Comparison of ENCODE assay signal across 8 cellular contexts in genomic region chr17:28317965-28318758, GRCh38. TPM values are rescaled to one million over a fixed set of nuclear protein-coding genes. Genes with fewer than 3 reads are reported as not detected.
DNase-seq lines count a peak whose midpoint lies in the region; ATAC-seq, FAIRE-seq and TF ChIP-seq lines count a peak whose summit lies in the region.

No MANE protein-coding gene starts in this region.

- CTCF ChIA-PET in OCI-LY7 (lab: Charles Lee; ENCODE audit: unreplicated experiment) = interaction anchor here (0.6 kb wide), 1 partner anchor 17 kb away, joined by 3 read pairs; the partner anchor contains the start of gene TNFAIP1
- CTCF ChIA-PET in endothelial cell of umbilical vein (lab: Charles Lee) = interaction anchor here (1.0 to 2.0 kb wide), 5 partner anchors 13 to 513 kb away, joined by 3 to 8 read pairs (median 7); partner anchors contain the start of genes IFT20 and TNFAIP1

- peak overlapping the region; percentile 33 for H2AK5ac ChIP-seq in neuronal stem cell (ENCODE audit: low read depth, low read length)

- DNase-seq in OCI-LY7 (ENCODE audit: low spot score) = peak; percentile 34
- peak; percentile 6 for DNase-seq in endothelial cell of umbilical vein (ENCODE audit: low read depth, low spot score)
- peak; percentile 42 for DNase-seq in neuronal stem cell (ENCODE audit: low spot score)
- no peak for DNase-seq in GM19239 (ENCODE audit: insufficient read length, low spot score)
- DNase-seq in H4 (ENCODE audit: low spot score) = no peak
- DNase-seq in GM10266 (ENCODE audit: extremely low spot score) = no peak

- peak overlapping the region; percentile 77 for H4K91ac ChIP-seq in neuronal stem cell (ENCODE audit: low read depth, low read length, poor library complexity)

- H3K27me3 ChIP-seq in endothelial cell of umbilical vein (ENCODE audit: control insufficient read depth in 2 of 2, insufficient read depth in 2 of 2, low read length in 2 of 2) (peaks cover 0 to 6% of the 10 kb centered on the region in 2 experiments), neuronal stem cell (ENCODE audit: control insufficient read depth in 3 of 3, insufficient read depth in 3 of 3, low read depth in 1 of 3, low read length in 3 of 3) (no peaks in the 10 kb centered on the region)

- dilution Hi-C loops in endothelial cell of umbilical vein (cut with MboI; ENCODE audit: extremely low pct_ligation_motif_present, low sequenced_read_pairs) = no loop called here

- H2BK12ac ChIP-seq in neuronal stem cell (ENCODE audit: low read length) = peak overlapping the region; percentile 3

- H3K9me3 ChIP-seq in OCI-LY7 (ENCODE audit: low read length) (no peaks in the 10 kb centered on the region), endothelial cell of umbilical vein (replicated peaks; ENCODE audit: control insufficient read depth, insufficient read depth, low read length) (no peaks in the 10 kb centered on the region), neuronal stem cell (replicated peaks in 1 of 2; ENCODE audit: control insufficient read depth in 2 of 2, insufficient read depth in 1 of 2, low read depth in 1 of 2, low read length in 2 of 2) (peaks cover 0 to 10% of the 10 kb centered on the region in 2 donors)

- BruUV-seq in OCI-LY7 (replicated peaks; lab: Mats Ljungman, UMichigan) = no TSS peak
- TSS peak; percentile 37 for BruUV-seq in endothelial cell of umbilical vein (replicated peaks; lab: Mats Ljungman, UMichigan)

- TF ChIP-seq CTCF in OCI-LY7 (conservative IDR thresholded peaks at IDR 0.05; ENCODE audit: low read length) (no peak; the same call in 1 of the 2 replicates), endothelial cell of umbilical vein (IDR thresholded peaks at IDR 0.05; ENCODE audit: extremely low read depth in 1 of 2, insufficient read depth in 1 of 2, low read depth in 1 of 2, low read length in 2 of 2) (no peak), GM10266 (IDR thresholded peaks at IDR 0.05; ENCODE audit: control insufficient read depth, insufficient read depth, low read depth, missing control alignments) (no peak)

- H3K79me1 ChIP-seq in neuronal stem cell (ENCODE audit: low read depth, low read length) = peaks cover 2% of the 10 kb centered on the region

- H3K27ac ChIP-seq in OCI-LY7 (ENCODE audit: low read depth, low read length, poor library complexity, severe bottlenecking) (peak overlapping the region; percentile 32), endothelial cell of umbilical vein (ENCODE audit: insufficient read depth, low read depth, low read length) (no peak overlapping the region), neuronal stem cell (replicated peaks; ENCODE audit: low read length) (peak overlapping the region; percentile 66)

- H4K20me1 ChIP-seq in OCI-LY7 (ENCODE audit: insufficient read depth, low read length) (no peaks in the 10 kb centered on the region), endothelial cell of umbilical vein (replicated peaks; ENCODE audit: control insufficient read depth, extremely low read depth, insufficient read depth, low read length) (no peaks in the 10 kb centered on the region)

- H4K8ac ChIP-seq in neuronal stem cell (ENCODE audit: low read depth, low read length) = peak overlapping the region; percentile 70

- H3K18ac ChIP-seq in neuronal stem cell (ENCODE audit: low read length) = peak overlapping the region; percentile 88

- peak overlapping the region; percentile 77; the same call in 1 of the 2 replicates for H3K4me3 ChIP-seq in GM08714 (ENCODE audit: low read length)
- peak overlapping the region; percentile 89 for H3K4me3 ChIP-seq in OCI-LY7 (ENCODE audit: low read depth, low read length, poor library complexity, severe bottlenecking)
- H3K4me3 ChIP-seq in endothelial cell of umbilical vein (replicated peaks in 1 of 3; ENCODE audit: insufficient read depth in 1 of 3, low read depth in 1 of 3, low read length in 3 of 3) = peak overlapping the region; percentile 11 to 47 (median 35)
- H3K4me3 ChIP-seq in neuronal stem cell (ENCODE audit: low read length in 2 of 2) = peak overlapping the region; percentile 58 to 83

- H3K4me1 ChIP-seq in OCI-LY7 (ENCODE audit: insufficient read depth, low read length, poor library complexity, severe bottlenecking) (peaks cover 27% of the 10 kb centered on the region), endothelial cell of umbilical vein (ENCODE audit: control insufficient read depth, extremely low read depth, insufficient read depth, low read length) (peaks cover 18% of the 10 kb centered on the region), neuronal stem cell (ENCODE audit: control insufficient read depth in 2 of 2, insufficient read depth in 1 of 2, low read depth in 1 of 2, low read length in 2 of 2) (peaks cover 15 to 23% of the 10 kb centered on the region in 2 donors)

- peak overlapping the region; percentile 6 for H2BK120ac ChIP-seq in neuronal stem cell (ENCODE audit: low read depth, low read length)

- no peak overlapping the region for H3K9ac ChIP-seq in endothelial cell of umbilical vein (replicated peaks; ENCODE audit: extremely low read depth, insufficient read depth, low read length)
- peak overlapping the region; percentile 96 for H3K9ac ChIP-seq in neuronal stem cell (ENCODE audit: low read depth, low read length, poor library complexity)

- no peaks in the 10 kb centered on the region for H3K9me1 ChIP-seq in endothelial cell of umbilical vein (replicated peaks; ENCODE audit: control insufficient read depth, extremely low read depth, insufficient read depth, low read length)

- H2BK15ac ChIP-seq in neuronal stem cell (ENCODE audit: low read length) = peak overlapping the region; percentile 86

- no CpG with 5 or more reads among the region's 40 CpGs for WGBS in neuronal stem cell (ENCODE audit: extremely low coverage in 2 of 2, insufficient read length in 2 of 2, insufficient replicate concordance in 1 of 2), 2 donors

- H3K79me2 ChIP-seq in OCI-LY7 (ENCODE audit: insufficient read depth, low read depth, low read length) (peaks cover 40% of the 10 kb centered on the region), endothelial cell of umbilical vein (ENCODE audit: control insufficient read depth, insufficient read depth, low read length) (peaks cover 33% of the 10 kb centered on the region)

- ATAC-seq in GM21786 (IDR thresholded peaks at IDR 0.05; ENCODE audit: unreplicated experiment) = peak; percentile 2

- peak overlapping the region; percentile 67 for H3K4ac ChIP-seq in neuronal stem cell (ENCODE audit: low read length)

- H3K23ac ChIP-seq in neuronal stem cell (ENCODE audit: low read depth, low read length, poor library complexity) = peak overlapping the region; percentile 80

- no peaks in the 10 kb centered on the region for H3K9me2 ChIP-seq in OCI-LY7 (ENCODE audit: insufficient read depth, low read length)

- H3K4me2 ChIP-seq in OCI-LY7 (ENCODE audit: low read length) (peak overlapping the region; percentile 91), endothelial cell of umbilical vein (ENCODE audit: insufficient read depth, low read length) (peak overlapping the region; percentile 60), neuronal stem cell (ENCODE audit: insufficient read depth, low read length, poor library complexity, severe bottlenecking) (peak overlapping the region; percentile 68)

- H3K14ac ChIP-seq in neuronal stem cell (ENCODE audit: low read length) = no peak overlapping the region

- H3K36me3 ChIP-seq in OCI-LY7 (ENCODE audit: insufficient read depth, low read length) = peaks cover 29% of the 10 kb centered on the region
- H3K36me3 ChIP-seq in endothelial cell of umbilical vein (ENCODE audit: control insufficient read depth in 2 of 2, extremely low read depth in 1 of 2, insufficient read depth in 2 of 2, low read length in 2 of 2) = no peaks in the 10 kb centered on the region
- peaks cover 0 to 33% of the 10 kb centered on the region in 2 donors for H3K36me3 ChIP-seq in neuronal stem cell (replicated peaks in 1 of 2; ENCODE audit: control insufficient read depth in 2 of 2, insufficient read depth in 2 of 2, low read length in 2 of 2)

- H2AFZ ChIP-seq in OCI-LY7 (ENCODE audit: low read length) = peak overlapping the region; percentile 53; the same call in 1 of the 2 replicates
- peak overlapping the region; percentile 97 for H2AFZ ChIP-seq in endothelial cell of umbilical vein (ENCODE audit: low read depth, low read length)
- H2AFZ ChIP-seq in neuronal stem cell (ENCODE audit: low read length) = peak overlapping the region; percentile 70

- FAIRE-seq in endothelial cell of umbilical vein (lab: Jason Lieb, UNC) = no peak
- no peak for FAIRE-seq in GM19239 (lab: Jason Lieb, UNC)

- TF ChIP-seq POLR2A in endothelial cell of umbilical vein (IDR thresholded peaks at IDR 0.05; ENCODE audit: low read depth, low read length) = no peak

- POLR2A ChIA-PET in OCI-LY7 (lab: Charles Lee) = interaction anchor here (1.1 to 3.8 kb wide), 3 partner anchors 12 to 40 kb away, joined by 3 to 20 read pairs (median 3); partner anchors contain the start of genes IFT20, POLDIP2 and TNFAIP1
- POLR2A ChIA-PET in endothelial cell of umbilical vein (lab: Charles Lee) = interaction anchor here (1.2 kb wide), 1 partner anchor 17 kb away, joined by 3 read pairs; the partner anchor contains the start of genes IFT20 and TNFAIP1

- peak overlapping the region; percentile 4 for H2BK5ac ChIP-seq in neuronal stem cell (ENCODE audit: low read length)

- intact Hi-C loops in OCI-LY7 (cut with micrococcal nuclease; ENCODE audit: unreplicated experiment) (no loop called here), endothelial cell of umbilical vein (cut with micrococcal nuclease) (no loop called here)

RNA-seq across cellular contexts. Expression of gene TMEM97, which starts 0.8 kb away (rescaled TPM):
- 62.3 and 65.7 TPM in 2 replicates for total RNA-seq in OCI-LY7 (2014; rRNA removed; shearing (Covaris generic))
- total RNA-seq in OCI-LY7 (2022) (65.1 and 69.6 TPM in 2 replicates), endothelial cell of umbilical vein (43.5 and 51.7 TPM in 2 replicates)
- polyA plus RNA-seq in endothelial cell of umbilical vein = 27.0 and 30.7 TPM in 2 replicates
- polyA plus RNA-seq in endothelial cell of umbilical vein (2011; cell fraction: cytosol; rRNA removed) = 24.7 and 27.1 TPM in 2 replicates
- 9.0 and 13.4 TPM in 2 replicates for polyA plus RNA-seq in endothelial cell of umbilical vein (2011; cell fraction: nucleus; rRNA removed)
- 16.9 and 21.6 TPM in 2 replicates for polyA plus RNA-seq in endothelial cell of umbilical vein (2012)
- polyA minus RNA-seq in endothelial cell of umbilical vein = 50.7 and 53.2 TPM in 2 replicates
- polyA minus RNA-seq in endothelial cell of umbilical vein (2011; cell fraction: cytosol; rRNA and poly(A)+ RNA removed) = 52.7 TPM
- 9.1 and 14.0 TPM in 2 replicates for polyA minus RNA-seq in endothelial cell of umbilical vein (2011; cell fraction: nucleus; rRNA and poly(A)+ RNA removed)
- polyA plus RNA-seq in neuronal stem cell (2013, experiment 1 of 2) = 439 TPM
- 423 TPM for polyA plus RNA-seq in neuronal stem cell (2013, experiment 2 of 2)
- 44.6 and 54.0 TPM in 2 replicates for total RNA-seq in H4 (2014; rRNA removed; shearing (Covaris generic))

RNA-seq across cellular contexts. Expression of gene IFT20, which starts 17.1 kb away (rescaled TPM):
- total RNA-seq in OCI-LY7 (2014; rRNA removed; shearing (Covaris generic)) = 16.3 and 32.9 TPM in 2 replicates
- total RNA-seq in OCI-LY7 (2022) (23.8 and 23.9 TPM in 2 replicates), endothelial cell of umbilical vein (36.3 and 45.0 TPM in 2 replicates)
- polyA plus RNA-seq in endothelial cell of umbilical vein = 19.2 and 26.5 TPM in 2 replicates
- 29.0 and 34.7 TPM in 2 replicates for polyA plus RNA-seq in endothelial cell of umbilical vein (2011; cell fraction: cytosol; rRNA removed)
- 64.3 and 72.0 TPM in 2 replicates for polyA plus RNA-seq in endothelial cell of umbilical vein (2011; cell fraction: nucleus; rRNA removed)
- polyA plus RNA-seq in endothelial cell of umbilical vein (2012) = 53.7 and 59.8 TPM in 2 replicates
- 11.3 and 18.4 TPM in 2 replicates for polyA minus RNA-seq in endothelial cell of umbilical vein
- polyA minus RNA-seq in endothelial cell of umbilical vein (2011; cell fraction: cytosol; rRNA and poly(A)+ RNA removed) = 7.7 TPM
- 13.6 and 20.6 TPM in 2 replicates for polyA minus RNA-seq in endothelial cell of umbilical vein (2011; cell fraction: nucleus; rRNA and poly(A)+ RNA removed)
- 32.4 TPM for polyA plus RNA-seq in neuronal stem cell (2013, experiment 1 of 2)
- 32.5 TPM for polyA plus RNA-seq in neuronal stem cell (2013, experiment 2 of 2)
- total RNA-seq in H4 (2014; rRNA removed; shearing (Covaris generic)) = 31.1 and 34.5 TPM in 2 replicates

RNA-seq across cellular contexts. Expression of gene TNFAIP1, which starts 17.4 kb away (rescaled TPM):
- total RNA-seq in OCI-LY7 (2014; rRNA removed; shearing (Covaris generic)) = 9.3 and 15.5 TPM in 2 replicates
- total RNA-seq in OCI-LY7 (2022) (10.6 and 14.7 TPM in 2 replicates), endothelial cell of umbilical vein (79.5 and 89.6 TPM in 2 replicates)
- polyA plus RNA-seq in endothelial cell of umbilical vein = 85.7 and 101 TPM in 2 replicates
- 71.6 and 78.1 TPM in 2 replicates for polyA plus RNA-seq in endothelial cell of umbilical vein (2011; cell fraction: cytosol; rRNA removed)
- 127 and 149 TPM in 2 replicates for polyA plus RNA-seq in endothelial cell of umbilical vein (2011; cell fraction: nucleus; rRNA removed)
- polyA plus RNA-seq in endothelial cell of umbilical vein (2012) = 76.8 and 87.4 TPM in 2 replicates
- 176 and 200 TPM in 2 replicates for polyA minus RNA-seq in endothelial cell of umbilical vein
- 50.8 TPM for polyA minus RNA-seq in endothelial cell of umbilical vein (2011; cell fraction: cytosol; rRNA and poly(A)+ RNA removed)
- 68.3 and 109 TPM in 2 replicates for polyA minus RNA-seq in endothelial cell of umbilical vein (2011; cell fraction: nucleus; rRNA and poly(A)+ RNA removed)
- 27.4 TPM for polyA plus RNA-seq in neuronal stem cell (2013, experiment 1 of 2)
- polyA plus RNA-seq in neuronal stem cell (2013, experiment 2 of 2) = 26.6 TPM
- 25.1 and 26.3 TPM in 2 replicates for total RNA-seq in H4 (2014; rRNA removed; shearing (Covaris generic))

RNA-seq across cellular contexts. Expression of gene POLDIP2, which starts 39.2 kb away (rescaled TPM):
- 82.2 and 88.8 TPM in 2 replicates for total RNA-seq in OCI-LY7 (2014; rRNA removed; shearing (Covaris generic))
- 85.0 and 89.2 TPM in 2 replicates for total RNA-seq in OCI-LY7 (2022)
- total RNA-seq in endothelial cell of umbilical vein = 81.0 and 85.2 TPM in 2 replicates
- polyA plus RNA-seq in endothelial cell of umbilical vein = 82.6 and 90.3 TPM in 2 replicates
- polyA plus RNA-seq in endothelial cell of umbilical vein (2011; cell fraction: cytosol; rRNA removed) = 82.3 and 91.8 TPM in 2 replicates
- 47.2 and 50.1 TPM in 2 replicates for polyA plus RNA-seq in endothelial cell of umbilical vein (2011; cell fraction: nucleus; rRNA removed)
- 95.9 and 115 TPM in 2 replicates for polyA plus RNA-seq in endothelial cell of umbilical vein (2012)
- polyA minus RNA-seq in endothelial cell of umbilical vein = 77.3 and 80.7 TPM in 2 replicates
- polyA minus RNA-seq in endothelial cell of umbilical vein (2011; cell fraction: cytosol; rRNA and poly(A)+ RNA removed) = 86.2 TPM
- 16.5 and 17.9 TPM in 2 replicates for polyA minus RNA-seq in endothelial cell of umbilical vein (2011; cell fraction: nucleus; rRNA and poly(A)+ RNA removed)
- 55.9 TPM for polyA plus RNA-seq in neuronal stem cell (2013, experiment 1 of 2)
- 56.3 TPM for polyA plus RNA-seq in neuronal stem cell (2013, experiment 2 of 2)
- 108 and 110 TPM in 2 replicates for total RNA-seq in H4 (2014; rRNA removed; shearing (Covaris generic))

RNA-seq across cellular contexts. Expression of gene SEBOX, which starts 46.8 kb away (rescaled TPM):
- not detected in 2 replicates for total RNA-seq in OCI-LY7 (2014; rRNA removed; shearing (Covaris generic))
- total RNA-seq in OCI-LY7 (2022) = not detected in 2 replicates
- not detected in 2 replicates for total RNA-seq in endothelial cell of umbilical vein
- not detected in 2 replicates for polyA plus RNA-seq in endothelial cell of umbilical vein
- not detected in 2 replicates for polyA plus RNA-seq in endothelial cell of umbilical vein (2011; cell fraction: cytosol; rRNA removed)
- not detected in 2 replicates for polyA plus RNA-seq in endothelial cell of umbilical vein (2011; cell fraction: nucleus; rRNA removed)
- polyA plus RNA-seq in endothelial cell of umbilical vein (2012) = not detected in 2 replicates
- polyA minus RNA-seq in endothelial cell of umbilical vein = not detected in 2 replicates
- not detected for polyA minus RNA-seq in endothelial cell of umbilical vein (2011; cell fraction: cytosol; rRNA and poly(A)+ RNA removed)
- not detected in 2 replicates for polyA minus RNA-seq in endothelial cell of umbilical vein (2011; cell fraction: nucleus; rRNA and poly(A)+ RNA removed)
- polyA plus RNA-seq in neuronal stem cell (2013, experiment 1 of 2) = not detected
- not detected for polyA plus RNA-seq in neuronal stem cell (2013, experiment 2 of 2)
- total RNA-seq in H4 (2014; rRNA removed; shearing (Covaris generic)) = not detected in 2 replicates

Comparison
In these comparisons a context has a peak if more than half of its experiments do, and no peak if none do; other contexts are left out.
1. H3K4me3 ChIP-seq: peak in every context shown above with its lines; median percentile 89 in OCI-LY7; 77 in GM08714; 70 in neuronal stem cell; 35 in endothelial cell of umbilical vein.
2. DNase-seq: peak in OCI-LY7 (single experiment), endothelial cell of umbilical vein (single experiment) and neuronal stem cell (single experiment); none in GM19239 (single experiment), H4 (single experiment) and GM10266 (single experiment).
3. Peak in every context shown above with its lines, with median percentiles within 50 percentile points of each other: H2AFZ ChIP-seq and H3K4me2 ChIP-seq.